In genomic region chr7:2687338-2687869, GRCh38 we compare ENCODE assay signal across 11 cellular contexts. TPM values are rescaled to one million over a fixed set of nuclear protein-coding genes. Genes with fewer than 3 reads are reported as not detected.
DNase-seq lines count a peak whose midpoint lies in the region; ATAC-seq, FAIRE-seq and TF ChIP-seq lines count a peak whose summit lies in the region.
"Had no signal": no experiment of that assay in that cellular context is flagged by ENCODE, and none has a peak within 500 bp of the region (broad histone marks: within the 10 kb centered on the region; RNA-seq: fewer than 3 reads in every experiment).

No MANE protein-coding gene starts in this region.

- ATAC-seq in pancreas (peak in 3 of 4 donors; percentile 38 to 48 (median 40)), GM18870 (IDR thresholded peaks at IDR 0.05; ENCODE audit: unreplicated experiment) (no peak)

- intact Hi-C loops in pancreas (cut with DNase I), result loop anchor here in 2 of 3 donors (10.0 kb wide), 2 partner anchors 213 to 233 kb away; partner anchors contain the start of gene GRIFIN (in 1 of the 2)

- 33 to 38% methylated on average over 17 of the region's 17 CpGs for WGBS in pancreas, 2 donors

- H3K36me3 ChIP-seq in pancreas, result no peaks in the 10 kb centered on the region

- peaks cover 0 to 3% (median 0%) of the 10 kb centered on the region in 3 donors for H3K4me1 ChIP-seq in pancreas

- FAIRE-seq in pancreas (lab: Jason Lieb, UNC) (no peak), GM12891 (lab: Jason Lieb, UNC) (no peak)

- no peaks in the 10 kb centered on the region for H3K9me3 ChIP-seq in pancreas

- DNase-seq in Daoy (ENCODE audit: low read depth) (peak; percentile 87), NCI-H146 treated with DMSO at 0.1 percent for 48 hours (lab: John Stamatoyannopoulos, UW; ENCODE audit: unreplicated experiment) (peak; percentile 23), dedifferentiated amniotic fluid mesenchymal stem cell (ENCODE audit: extremely low spot score) (peak; percentile 32), pancreas (peak in 1 of 6 donors; percentile 80), putamen (ENCODE audit: low spot score) (no peak), GM12891 (ENCODE audit: insufficient read length, low spot score) (no peak), mesenteric fat pad (ENCODE audit: low spot score) (no peak)
- DNase-seq: activated gamma-delta T cell treated with Interleukin-2 at 50 U/mL for 16 hours, erythroblast, naive B cell had no signal

- no peak for TF ChIP-seq POLR2A in GM12891 (IDR thresholded peaks at IDR 0.05; ENCODE audit: low read depth, low read length)

- H3K4me3 ChIP-seq in pancreas, result no peak overlapping the region

- no peak for TF ChIP-seq CTCF in pancreas (IDR thresholded peaks at IDR 0.05)

- H3K27ac ChIP-seq in pancreas, result no peak overlapping the region

- H3K27me3 ChIP-seq in pancreas, result peaks cover 0 to 16% (median 0%) of the 10 kb centered on the region in 4 donors

TF ChIP-seq in GM12891, 5 proteins besides CTCF, POLR2A, EP300 and RAD21:
- TF ChIP-seq TAF1 (IDR thresholded peaks at IDR 0.05; ENCODE audit: low read depth, low read length) (no peak), PAX5 (IDR thresholded peaks at IDR 0.05; ENCODE audit: insufficient read depth, low read length, severe bottlenecking) (no peak), POLR2AphosphoS5 (IDR thresholded peaks at IDR 0.05; ENCODE audit: low read depth, low read length) (no peak), SPI1 (IDR thresholded peaks at IDR 0.05; ENCODE audit: low read depth, low read length) (no peak), POU2F2 (IDR thresholded peaks at IDR 0.05; ENCODE audit: low read depth, low read length) (no peak)

RNA-seq across cellular contexts. Expression of gene AMZ1, which starts 0.6 kb away (rescaled TPM):
- 0.29 TPM in 1 of 2 replicates, not detected in the other for total RNA-seq in Daoy (2014; rRNA removed; shearing (Covaris generic))
- under 1 TPM in 1 of 6 donors, not detected in 5; 0.19 TPM for total RNA-seq in pancreas
- polyA plus RNA-seq in pancreas, result under 1 TPM; 0.04 to 0.05 TPM
- 1.0 TPM for polyA plus RNA-seq in GM12891 (2012; ENCODE audit: low read depth, missing spikeins)
- total RNA-seq in mesenteric fat pad, result 0.16 TPM

RNA-seq across cellular contexts. Expression of gene TTYH3, which starts 55.6 kb away (rescaled TPM):
- 16.5 and 18.3 TPM in 2 replicates for total RNA-seq in Daoy (2014; rRNA removed; shearing (Covaris generic))
- total RNA-seq in pancreas, result 10 to 100 TPM in 3 of 6 donors, 1 to 10 TPM in 3; 4.9 to 31.9 (median 8.4) TPM
- polyA plus RNA-seq in pancreas, result 10 to 100 TPM in 1 of 2 donors, 1 to 10 TPM in 1; 6.7 to 10.5 TPM
- 23.3 TPM for polyA plus RNA-seq in GM12891 (2012; ENCODE audit: low read depth, missing spikeins)
- total RNA-seq in mesenteric fat pad, result 107 TPM

Comparison
In these comparisons a context has a peak if more than half of its experiments do, and no peak if none do; other contexts are left out.
1. DNase-seq: peak in Daoy (single experiment), NCI-H146 treated with DMSO at 0.1 percent for 48 hours (single experiment) and dedifferentiated amniotic fluid mesenchymal stem cell (single experiment); none in putamen (single experiment), GM12891 (single experiment) and mesenteric fat pad (single experiment).